Comparison of ENCODE assay signal across 21 cellular contexts in the genomic region with DNA sequence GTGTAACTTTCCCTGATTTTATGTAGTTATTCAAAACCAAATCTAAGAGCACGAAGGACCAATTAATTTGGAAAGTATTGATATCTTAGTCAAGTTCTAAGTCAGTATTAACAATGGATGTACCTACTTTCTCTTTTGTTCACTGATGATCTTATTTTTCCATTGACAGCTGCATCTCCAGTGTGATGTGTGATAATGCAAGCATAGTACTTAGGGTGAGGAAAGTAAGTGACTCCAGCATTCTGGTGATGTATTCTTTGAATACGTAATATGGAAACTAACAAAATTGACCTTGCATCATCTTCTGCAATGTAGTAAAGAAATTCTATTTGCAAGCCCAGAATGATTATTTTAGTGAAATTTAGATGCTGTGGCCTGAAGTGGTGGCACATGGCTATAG. TPM values are rescaled to one million over a fixed set of nuclear protein-coding genes. Genes with fewer than 3 reads are reported as not detected.
"Had no signal": no experiment of that assay in that cellular context is flagged by ENCODE, and none has a peak within 500 bp of the region (broad histone marks: within the 10 kb centered on the region; RNA-seq: fewer than 3 reads in every experiment).

No MANE protein-coding gene starts in this region.

- H3K36me3 Mint-ChIP-seq: immature natural killer cell; natural killer cell; stimulated activated memory B cell treated with anti-CD40 and anti-IgM and Interleukin-4, amounts not matched to agents 10 μg/mL and 1 μg/mL and 100 μg/mL, for 72 hours had no signal

- H3K9me3 Mint-ChIP-seq: immature natural killer cell; natural killer cell; stimulated activated memory B cell treated with anti-CD40 and anti-IgM and Interleukin-4, amounts not matched to agents 10 μg/mL and 1 μg/mL and 100 μg/mL, for 72 hours had no signal

- H3K4me1 Mint-ChIP-seq: immature natural killer cell; natural killer cell; stimulated activated memory B cell treated with anti-CD40 and anti-IgM and Interleukin-4, amounts not matched to agents 10 μg/mL and 1 μg/mL and 100 μg/mL, for 72 hours had no signal

- ATAC-seq: left ventricle myocardium superior; lower lobe of right lung; natural killer cell; psoas muscle; right cardiac atrium; stimulated activated memory B cell treated with anti-CD40 and anti-IgM and Interleukin-4, amounts not matched to agents 10 μg/mL and 1 μg/mL and 100 μg/mL, for 72 hours had no signal

- H3K4me1 ChIP-seq: lower lobe of right lung, psoas muscle, sigmoid colon, stomach, thyroid gland, vagina had no signal

- H3K4me3 Mint-ChIP-seq: immature natural killer cell; natural killer cell; stimulated activated memory B cell treated with anti-CD40 and anti-IgM and Interleukin-4, amounts not matched to agents 10 μg/mL and 1 μg/mL and 100 μg/mL, for 72 hours had no signal

- H3K9me3 ChIP-seq: lower lobe of right lung, ovary, psoas muscle, sigmoid colon, stomach, thyroid gland, vagina had no signal

- H3K4me3 ChIP-seq: dorsolateral prefrontal cortex, lower lobe of right lung, ovary, psoas muscle, sigmoid colon, stomach, thyroid gland, vagina had no signal

- H3K27me3 ChIP-seq: dorsolateral prefrontal cortex, ovary, thyroid gland, vagina had no signal

- DNase-seq: dorsolateral prefrontal cortex; effector CD4-positive, alpha-beta T cell; hypothalamus; immature natural killer cell; left ventricle myocardium superior; lower lobe of right lung; natural killer cell; occipital lobe; ovary; posterior cingulate gyrus; psoas muscle; right cardiac atrium; sigmoid colon; stimulated activated CD4-positive, alpha-beta T cell treated with anti-CD3 and anti-CD28 coated beads, Interleukin-2, amount 100 ng/mL, for 24 hours; stimulated activated CD4-positive, alpha-beta T cell treated with anti-CD3 and anti-CD28 coated beads, Interleukin-4, amount 100 ng/mL, for 24 hours; stomach; thyroid gland had no signal

- H3K27ac ChIP-seq: dorsolateral prefrontal cortex, lower lobe of right lung, ovary, psoas muscle, sigmoid colon, stomach, thyroid gland, vagina had no signal

- H3K36me3 ChIP-seq: lower lobe of right lung, ovary, sigmoid colon, stomach, thyroid gland, vagina had no signal

- H3K27ac Mint-ChIP-seq: immature natural killer cell; natural killer cell; stimulated activated memory B cell treated with anti-CD40 and anti-IgM and Interleukin-4, amounts not matched to agents 10 μg/mL and 1 μg/mL and 100 μg/mL, for 72 hours had no signal

RNA-seq across cellular contexts. Expression of a gene that starts 22.4 kb away (rescaled TPM):
- polyA plus RNA-seq: immature natural killer cell, keratinocyte, neural cell, right cardiac atrium, sigmoid colon, stomach had no signal
